8 cellular contexts compared by ENCODE assay signal in the genomic region with DNA sequence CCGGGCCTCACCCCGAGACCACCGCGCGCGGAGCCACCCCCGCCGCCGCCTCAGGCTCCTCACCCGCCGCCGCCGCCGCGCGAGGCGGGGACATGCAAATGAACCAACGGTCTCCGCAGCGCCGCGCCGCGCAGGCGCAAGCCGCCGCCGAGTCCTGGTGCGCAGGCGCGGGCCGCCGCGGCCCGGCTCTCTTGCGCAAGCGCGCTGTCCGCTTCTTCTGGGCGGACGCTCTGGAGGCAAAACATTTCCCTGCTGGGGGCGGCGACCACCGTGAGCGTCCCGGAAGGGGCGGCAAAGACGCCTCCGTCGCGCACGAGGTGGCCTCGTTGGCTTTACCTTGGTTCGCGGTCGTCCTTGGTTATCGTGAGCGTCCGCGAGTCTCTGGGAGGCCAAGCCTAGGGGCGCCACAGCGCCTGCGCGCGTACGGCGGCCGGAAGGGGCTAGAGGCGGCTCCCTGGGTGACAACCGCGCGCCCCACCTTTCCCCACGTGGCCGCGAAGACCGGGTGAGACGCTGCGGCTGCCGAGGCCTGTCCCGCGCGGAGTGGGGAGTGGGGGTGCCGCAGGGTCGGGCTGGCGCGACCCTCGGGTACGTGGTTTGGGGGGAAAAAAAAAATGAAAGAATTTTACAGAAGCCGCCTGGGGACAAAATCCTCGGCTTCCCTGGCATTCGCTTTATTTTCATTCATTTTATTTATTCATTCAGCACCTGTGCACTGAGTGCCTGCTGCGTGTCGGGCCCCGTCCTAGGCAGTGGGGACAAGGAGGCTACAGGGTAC. TPM values are rescaled to one million over a fixed set of nuclear protein-coding genes. Genes with fewer than 3 reads are reported as not detected.
DNase-seq lines count a peak whose midpoint lies in the region; ATAC-seq, FAIRE-seq and TF ChIP-seq lines count a peak whose summit lies in the region.

Gene ARMC6, plus strand, starts transcription at position 178 of the 778 bp plus-strand sequence. CDS start 607 bp downstream, outside the sequence.
Gene SUGP2, minus strand, starts transcription at position 92 of the 778 bp plus-strand sequence. CDS start 2,446 bp downstream, outside the sequence.

- H3K27me3 ChIP-seq in right cardiac atrium (ENCODE audit: control insufficient read depth, insufficient read depth), result no peaks in the 10 kb centered on the region

- WGBS in right cardiac atrium, result under 1% methylated on average over 94 of the region's 94 CpGs

- no peaks in the 10 kb centered on the region for H3K27me3 Mint-ChIP-seq in T-helper 2 cell treated with Interferon-gamma antibody and Interleukin-4, amounts not matched to agents 5 μg/mL and 100 μg/mL, for 36 hours (ENCODE audit: low read depth)

- peaks cover 22% of the 10 kb centered on the region for H3K4me1 Mint-ChIP-seq in T-helper 2 cell treated with Interferon-gamma antibody and Interleukin-4, amounts not matched to agents 5 μg/mL and 100 μg/mL, for 36 hours (ENCODE audit: low read depth)

- H3K4me3 ChIP-seq in right cardiac atrium (ENCODE audit: low read length), result peak within 1 kb of the TSS; percentile 94

- no peaks in the 10 kb centered on the region for H3K9me3 Mint-ChIP-seq in T-helper 2 cell treated with Interferon-gamma antibody and Interleukin-4, amounts not matched to agents 5 μg/mL and 100 μg/mL, for 36 hours

- peaks cover 33% of the 10 kb centered on the region for H3K36me3 Mint-ChIP-seq in T-helper 2 cell treated with Interferon-gamma antibody and Interleukin-4, amounts not matched to agents 5 μg/mL and 100 μg/mL, for 36 hours (ENCODE audit: low read depth)

- intact Hi-C loops in right cardiac atrium (cut with DNase I), result no loop called here

- peak; percentile 70 for ATAC-seq in GM18505 (IDR thresholded peaks at IDR 0.05; ENCODE audit: unreplicated experiment)
- ATAC-seq in HG02938 (IDR thresholded peaks at IDR 0.05; ENCODE audit: unreplicated experiment), result peak; percentile 71
- ATAC-seq in right cardiac atrium, result peak; percentile 90 to 93

- H3K4me3 Mint-ChIP-seq in T-helper 2 cell treated with Interferon-gamma antibody and Interleukin-4, amounts not matched to agents 5 μg/mL and 100 μg/mL, for 36 hours, result peak within 1 kb of the TSS; percentile 94

- no peaks in the 10 kb centered on the region for H3K9me3 ChIP-seq in right cardiac atrium (ENCODE audit: control insufficient read depth, low read length)

- FAIRE-seq in urothelium cell line (lab: Jason Lieb, UNC), result no peak

- DNase-seq in NCI-H1930 (lab: John Stamatoyannopoulos, UW), result peak; percentile 58 to 85
- DNase-seq in T-helper 2 cell treated with Interferon-gamma antibody and Interleukin-4, amounts not matched to agents 5 μg/mL and 100 μg/mL, for 36 hours (ENCODE audit: low spot score), result peak; percentile 91
- peak in 57 of 58 donors; percentile 54 to 97 (median 85) for DNase-seq in anterior cingulate cortex (lab: John Stamatoyannopoulos, UW)
- DNase-seq in right cardiac atrium, result peak; percentile 88 to 95 (median 95)
- peak; percentile 87 for DNase-seq in putamen (ENCODE audit: low spot score)
- DNase-seq in urothelium cell line (ENCODE audit: low spot score), result peak; percentile 95

- peak within 1 kb of the TSS; percentile 96 for H3K27ac ChIP-seq in right cardiac atrium (ENCODE audit: low read length)

- H3K4me1 ChIP-seq in right cardiac atrium (ENCODE audit: control insufficient read depth, insufficient read depth, low read length), result peaks cover 8% of the 10 kb centered on the region

- TF ChIP-seq POLR2A in GM18505 (IDR thresholded peaks at IDR 0.05; ENCODE audit: borderline replicate concordance, extremely low read depth, insufficient read depth, insufficient read length), result peak; percentile 79

- H3K27ac Mint-ChIP-seq in T-helper 2 cell treated with Interferon-gamma antibody and Interleukin-4, amounts not matched to agents 5 μg/mL and 100 μg/mL, for 36 hours, result peak within 1 kb of the TSS; percentile 97

RNA-seq across cellular contexts. Expression of gene ARMC6, which starts in this region (rescaled TPM):
- total RNA-seq in right cardiac atrium, result 10 to 100 TPM; 12.1 to 14.7 (median 13.8) TPM
- polyA plus RNA-seq in right cardiac atrium, result 16.7 TPM

RNA-seq across cellular contexts. Expression of gene SUGP2, which starts in this region (rescaled TPM):
- total RNA-seq in right cardiac atrium, result 10 to 100 TPM; 50.3 to 77.7 (median 71.0) TPM
- 48.3 TPM for polyA plus RNA-seq in right cardiac atrium

Comparison
In these comparisons a context has a peak if more than half of its experiments do, and no peak if none do; other contexts are left out.
1. Peak in every context shown above with its lines: DNase-seq, ATAC-seq, H3K4me3 ChIP-seq and H3K27ac ChIP-seq.